In genomic region chr19:50723069-50723468, GRCh38 we compare ENCODE assay signal across 8 cellular contexts. TPM values are rescaled to one million over a fixed set of nuclear protein-coding genes. Genes with fewer than 3 reads are reported as not detected.
DNase-seq lines count a peak whose midpoint lies in the region; ATAC-seq and TF ChIP-seq lines count a peak whose summit lies in the region.

Gene CLEC11A (plus strand): TSS chr19:50723364. CDS start chr19:50723526, 162 bp downstream.

- H3K4me3 ChIP-seq in NB4 (ENCODE audit: low read depth, low read length), result peak within 1 kb of the TSS; percentile 98
- peak within 1 kb of the TSS; percentile 46 for H3K4me3 ChIP-seq in mononuclear cell (ENCODE audit: low read length)
- no peak within 1 kb of the TSS for H3K4me3 ChIP-seq in aorta (ENCODE audit: low read length in 2 of 2)

- H3K9me3 ChIP-seq in mononuclear cell (ENCODE audit: low read depth, low read length) (no peaks in the 10 kb centered on the region), aorta (ENCODE audit: control insufficient read depth, low read length) (no peaks in the 10 kb centered on the region)

- peaks cover 36% of the 10 kb centered on the region for H3K4me1 ChIP-seq in mononuclear cell (ENCODE audit: insufficient read depth, low read length)
- no peaks in the 10 kb centered on the region for H3K4me1 ChIP-seq in aorta (ENCODE audit: control insufficient read depth in 1 of 2, insufficient read depth in 2 of 2, low read length in 2 of 2)

- 9 to 10% methylated on average over 15 of the region's 15 CpGs for WGBS in aorta, 2 donors

- DNase-seq in NB4 (ENCODE audit: low read depth), result peak; percentile 95
- DNase-seq in dedifferentiated amniotic fluid mesenchymal stem cell (ENCODE audit: extremely low spot score), result peak; percentile 20
- peak in 1 of 2 donors; percentile 79 for DNase-seq in aorta
- no peak for DNase-seq in COR-L47 (lab: John Stamatoyannopoulos, UW)

- TF ChIP-seq CTCF in C4-2B (conservative IDR thresholded peaks at IDR 0.05) (no peak), NB4 (IDR thresholded peaks at IDR 0.05; ENCODE audit: low read depth, low read length) (no peak)

- H3K27me3 ChIP-seq in mononuclear cell (ENCODE audit: insufficient read depth, low read length) (peaks cover 5% of the 10 kb centered on the region), aorta (ENCODE audit: control insufficient read depth in 1 of 2, insufficient read depth in 2 of 2, low read length in 1 of 2) (no peaks in the 10 kb centered on the region)

- H3K27ac ChIP-seq in C4-2B (peak within 1 kb of the TSS; percentile 82), aorta (ENCODE audit: low read depth in 1 of 2, low read length in 2 of 2) (no peak within 1 kb of the TSS)

- H3K36me3 ChIP-seq in aorta (ENCODE audit: control insufficient read depth in 1 of 2, insufficient read depth in 2 of 2, low read length in 1 of 2), result no peaks in the 10 kb centered on the region

- ATAC-seq in aorta (ENCODE audit: low FRiP score) (peak; percentile 11), GM18502 (IDR thresholded peaks at IDR 0.05; ENCODE audit: poor library complexity, unreplicated experiment) (no peak), HG02798 (IDR thresholded peaks at IDR 0.05; ENCODE audit: poor library complexity, unreplicated experiment) (no peak)

- intact Hi-C loops in aorta (cut with DNase I), result no loop called here

- TF ChIP-seq POLR2A in NB4 (IDR thresholded peaks at IDR 0.05; ENCODE audit: extremely low read depth, insufficient read length), result peak; percentile 81

RNA-seq across cellular contexts. Expression of gene CLEC11A, which starts in this region (rescaled TPM):
- total RNA-seq in mononuclear cell (3.8 TPM), aorta (10 to 100 TPM in 1 of 2 donors, 1 to 10 TPM in 1; 8.4 to 28.7 TPM)
- polyA plus RNA-seq in aorta, result 10 to 100 TPM in 1 of 2 donors, 1 to 10 TPM in 1; 2.0 to 17.7 TPM

Comparison
In these comparisons a context has a peak if more than half of its experiments do, and no peak if none do; other contexts are left out.
1. H3K4me3 ChIP-seq: peak in NB4 (single experiment) and mononuclear cell (single experiment); none in aorta (0 of 2).